Comparison of ENCODE assay signal across 8 cellular contexts in the genomic region with DNA sequence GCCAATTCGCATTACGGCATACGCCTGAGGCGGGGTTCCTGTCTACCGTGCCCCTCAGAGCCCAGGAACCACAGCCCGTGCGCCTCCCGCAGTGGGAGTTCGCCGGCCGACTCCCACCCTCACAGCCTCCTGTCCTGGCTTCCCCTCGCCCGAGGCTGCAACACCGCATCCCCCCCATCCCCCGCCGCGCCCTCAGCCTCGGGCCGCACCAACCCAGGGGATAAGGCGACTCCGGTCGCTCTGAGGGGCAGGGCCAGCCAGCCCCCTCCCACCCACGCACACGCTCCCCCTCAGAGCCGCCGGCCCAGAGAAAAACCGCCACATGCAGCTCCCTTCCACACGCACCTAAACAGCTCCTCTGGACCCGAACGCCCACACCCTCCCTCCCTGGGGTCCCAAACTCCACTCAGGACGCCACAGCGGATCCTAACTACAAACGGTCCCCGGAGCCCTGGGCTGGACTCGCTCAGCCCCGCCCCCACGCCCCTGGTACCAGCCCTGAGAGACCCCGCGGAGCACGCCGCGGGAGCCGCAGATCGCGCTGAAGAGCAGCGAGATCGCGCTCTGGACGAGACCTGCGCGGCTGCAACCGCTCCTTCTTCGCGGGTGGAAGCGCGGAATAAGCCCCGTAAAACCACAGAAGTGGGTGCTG. TPM values are rescaled to one million over a fixed set of nuclear protein-coding genes. Genes with fewer than 3 reads are reported as not detected.
DNase-seq lines count a peak whose midpoint lies in the region; ATAC-seq, FAIRE-seq and TF ChIP-seq lines count a peak whose summit lies in the region.

Gene C14orf39 (minus strand): TSS at position 464 of the 652 bp plus-strand sequence. CDS start 985 bp downstream, outside the sequence.

- H4K5ac ChIP-seq in IMR-90 (ENCODE audit: low read depth, low read length) = peak within 1 kb of the TSS; percentile 76

- H3K14ac ChIP-seq in IMR-90 (replicated peaks; ENCODE audit: low read depth, low read length) = peak within 1 kb of the TSS; percentile 83

- no peak within 1 kb of the TSS for H4K91ac ChIP-seq in IMR-90 (ENCODE audit: insufficient read depth, low read depth, low read length)

- intact Hi-C loops in IMR-90 (cut with micrococcal nuclease) = loop anchor here (5.0 kb wide), 2 partner anchors 133 to 238 kb away; partner anchors contain the start of gene PPM1A

- H3K4ac ChIP-seq in IMR-90 (ENCODE audit: low read depth, low read length) = peak within 1 kb of the TSS; percentile 62

- FAIRE-seq in bronchial epithelial cell (lab: Jason Lieb, UNC) = no peak

- POLR2A ChIA-PET in IMR-90 (lab: Charles Lee; ENCODE audit: unreplicated experiment) = no interaction called here

- TF ChIP-seq CTCF in IMR-90 (conservative IDR thresholded peaks at IDR 0.05; ENCODE audit: low read depth, low read length) = no peak
- TF ChIP-seq CTCF in bronchial epithelial cell (IDR thresholded peaks at IDR 0.05; ENCODE audit: insufficient read depth, low read length, severe bottlenecking) = peak; percentile 4
- no peak for TF ChIP-seq CTCF in omental fat pad (IDR thresholded peaks at IDR 0.05)

- H2BK15ac ChIP-seq in IMR-90 (ENCODE audit: low read depth, low read length) = no peak within 1 kb of the TSS; the same call in 2 of the 3 replicates

- no peaks in the 10 kb centered on the region for H3K4me1 ChIP-seq in IMR-90 (ENCODE audit: control insufficient read depth, insufficient read depth, low read length)

- H3K18ac ChIP-seq in IMR-90 (ENCODE audit: low read depth, low read length) = peak within 1 kb of the TSS; percentile 75; the same call in 1 of the 2 replicates

- peak within 1 kb of the TSS; percentile 71 for H2AK9ac ChIP-seq in IMR-90 (replicated peaks; ENCODE audit: low read depth, low read length, poor library complexity)

- H3K27me3 ChIP-seq in IMR-90 (ENCODE audit: control insufficient read depth, insufficient read depth, low read length) (peaks cover 11% of the 10 kb centered on the region), bronchial epithelial cell (ENCODE audit: control insufficient read depth, insufficient read depth, low read length) (no peaks in the 10 kb centered on the region)

- peak; percentile 38; the same call in 1 of the 2 replicates for TF ChIP-seq POLR2A in IMR-90 (IDR thresholded peaks at IDR 0.05; ENCODE audit: low read depth, low read length)

- no peak within 1 kb of the TSS; the same call in 1 of the 2 replicates for H2BK120ac ChIP-seq in IMR-90 (ENCODE audit: low read depth, low read length)

- H2AK5ac ChIP-seq in IMR-90 (ENCODE audit: low read depth, low read length) = no peak within 1 kb of the TSS

- no peak within 1 kb of the TSS for H2BK5ac ChIP-seq in IMR-90 (ENCODE audit: low read depth, low read length, poor library complexity, severe bottlenecking)

- H3K56ac ChIP-seq in IMR-90 (ENCODE audit: extremely low read depth, insufficient read depth, low read length) = peak within 1 kb of the TSS; percentile 28; the same call in 1 of the 2 replicates

- WGBS in IMR-90 (ENCODE audit: extremely low coverage in 2 of 2, insufficient read length in 1 of 2), 2 experiments = 3% methylated on average over 21 of the region's 57 CpGs; no CpG with 5 or more reads in 1 of the 2 experiments

- no peaks in the 10 kb centered on the region for H4K20me1 ChIP-seq in IMR-90 (ENCODE audit: insufficient read depth, low read length)

- H3K23ac ChIP-seq in IMR-90 (ENCODE audit: low read depth, low read length) = peak within 1 kb of the TSS; percentile 64; the same call in 1 of the 2 replicates

- no TSS peak for BruUV-seq in IMR-90 (replicated peaks; lab: Mats Ljungman, UMichigan)

- no peaks in the 10 kb centered on the region; a peak in 1 of 4 replicates for H3K79me1 ChIP-seq in IMR-90 (ENCODE audit: low read depth in 1 of 2, low read length in 2 of 2)

- no peak within 1 kb of the TSS for H2BK20ac ChIP-seq in IMR-90 (ENCODE audit: low read depth, low read length)

- DNase-seq in CMK (ENCODE audit: low read depth) (peak; percentile 51), IMR-90 (peak; percentile 65), bronchial epithelial cell (ENCODE audit: low read depth) (peak; percentile 51), omental fat pad (ENCODE audit: low spot score) (no peak)

- H3K27ac ChIP-seq in IMR-90 (ENCODE audit: insufficient read depth, low read length) = peak within 1 kb of the TSS; percentile 68; the same call in 1 of the 2 replicates

- in situ Hi-C loops in IMR-90 (cut with MboI; ENCODE audit: low sequenced_read_pairs) = no loop called here

- H3K9me1 ChIP-seq in IMR-90 (ENCODE audit: insufficient read depth, low read length) = no peaks in the 10 kb centered on the region

- CTCF ChIA-PET in IMR-90 (lab: Yijun Ruan, JAX) = no interaction called here

- peak within 1 kb of the TSS; percentile 91 for H3K4me2 ChIP-seq in IMR-90 (ENCODE audit: low read depth, low read length)

- H3K4me3 ChIP-seq in IMR-90 (ENCODE audit: insufficient read depth, low read depth, low read length) (peak within 1 kb of the TSS; percentile 82), bronchial epithelial cell (ENCODE audit: low read depth, low read length) (peak within 1 kb of the TSS; percentile 75)

- no peak for TF ChIP-seq RAD21 in IMR-90 (IDR thresholded peaks at IDR 0.05; ENCODE audit: low read length)

- dilution Hi-C loops in IMR-90 (cut with HindIII; ENCODE audit: low sequenced_read_pairs, unreplicated experiment) = no loop called here

- peak within 1 kb of the TSS; percentile 93 for H2AFZ ChIP-seq in IMR-90 (replicated peaks; ENCODE audit: low read length, poor library complexity)

- peak; percentile 97 for ATAC-seq in IMR-90 (ENCODE audit: low read depth)
- ATAC-seq in omental fat pad (ENCODE audit: low FRiP score) = peak; percentile 19
- ATAC-seq in GM21723 (IDR thresholded peaks at IDR 0.05; ENCODE audit: unreplicated experiment) = no peak
- no peak for ATAC-seq in GM18498 (IDR thresholded peaks at IDR 0.05; ENCODE audit: unreplicated experiment)
- no peak for ATAC-seq in HG03039 (IDR thresholded peaks at IDR 0.05; ENCODE audit: unreplicated experiment)
- ATAC-seq in GM19023 (IDR thresholded peaks at IDR 0.05; ENCODE audit: unreplicated experiment) = no peak

- peak within 1 kb of the TSS; percentile 84 for H3K9ac ChIP-seq in IMR-90 (ENCODE audit: low read depth, low read length)

- H3K36me3 ChIP-seq in IMR-90 (ENCODE audit: control insufficient read depth, insufficient read depth, low read length) (no peaks in the 10 kb centered on the region), bronchial epithelial cell (ENCODE audit: control insufficient read depth, insufficient read depth, low read length) (no peaks in the 10 kb centered on the region)

- H4K8ac ChIP-seq in IMR-90 (ENCODE audit: low read depth in 2 of 2, low read length in 2 of 2) = peak within 1 kb of the TSS; percentile 75 to 94

- H3K9me3 ChIP-seq in IMR-90 (ENCODE audit: control insufficient read depth, insufficient read depth, low read length) = no peaks in the 10 kb centered on the region

TF ChIP-seq in IMR-90, 13 proteins besides CTCF, POLR2A, EP300 and RAD21:
- no peak for TF ChIP-seq NFE2L2 (IDR thresholded peaks at IDR 0.05; ENCODE audit: low read depth, low read length)
- TF ChIP-seq MAZ (IDR thresholded peaks at IDR 0.05; ENCODE audit: borderline replicate concordance, low read depth, low read length) = peak; percentile 48; the same call in 1 of the 2 replicates

RNA-seq across cellular contexts. Expression of gene C14orf39, which starts in this region (rescaled TPM):
- 0.28 and 0.36 TPM in 2 replicates for total RNA-seq in IMR-90 (2012; rRNA removed)
- 0.38 and 0.70 TPM in 2 replicates for polyA plus RNA-seq in IMR-90 (2012; rRNA removed)
- 0.03 and 0.12 TPM in 2 replicates for polyA plus RNA-seq in IMR-90 (2012; cell fraction: cytosol; rRNA removed)
- 0.03 and 0.45 TPM in 2 replicates for polyA plus RNA-seq in IMR-90 (2012; cell fraction: nucleus; rRNA removed; ENCODE audit: low replicate concordance)
- 1.0 and 1.3 TPM in 2 replicates for total RNA-seq in bronchial epithelial cell
- total RNA-seq in omental fat pad = not detected

Comparison
In these comparisons a context has a peak if more than half of its experiments do, and no peak if none do; other contexts are left out.
1. Peak in DNase-seq, ATAC-seq, H3K4me3 ChIP-seq, H3K27ac ChIP-seq, H3K9ac ChIP-seq and H3K4me2 ChIP-seq in IMR-90; RNA of the gene not detected or under 1 TPM.
2. Peak in ATAC-seq in omental fat pad; RNA of the gene not detected or under 1 TPM.